8 cellular contexts compared by ENCODE assay signal in genomic region chr14:65101631-65102440, GRCh38. TPM values are rescaled to one million over a fixed set of nuclear protein-coding genes. Genes with fewer than 3 reads are reported as not detected.
DNase-seq lines count a peak whose midpoint lies in the region; ATAC-seq and TF ChIP-seq lines count a peak whose summit lies in the region.

No MANE protein-coding gene starts in this region.

- H3K4me1 ChIP-seq in HUES64 (ENCODE audit: insufficient read depth, low read length) (peaks cover 8% of the 10 kb centered on the region; the same call in 1 of the 2 replicates), thymus (ENCODE audit: control insufficient read depth, insufficient read depth, low read length) (peaks cover 19% of the 10 kb centered on the region)

- peaks cover 24% of the 10 kb centered on the region for H3K4me1 Mint-ChIP-seq in neural crest cell

- TF ChIP-seq CTCF in neural crest cell (conservative IDR thresholded peaks at IDR 0.05) (no peak), GM13976 (IDR thresholded peaks at IDR 0.05; ENCODE audit: borderline replicate concordance, control extremely low read depth, extremely low read depth, insufficient read depth, missing control alignments) (no peak)

- H3K27ac ChIP-seq in HUES64 (ENCODE audit: low read depth, low read length) (peak overlapping the region; percentile 75; the same call in 1 of the 2 replicates), thymus (ENCODE audit: low read depth) (peak overlapping the region; percentile 100)

- peak overlapping the region; percentile 93 for H3K27ac Mint-ChIP-seq in neural crest cell (ENCODE audit: unreplicated experiment)

- H3K4me3 ChIP-seq in HUES64 (ENCODE audit: low read length), result peak overlapping the region; percentile 93
- peak overlapping the region; percentile 96 for H3K4me3 ChIP-seq in thymus (ENCODE audit: low read length)

- DNase-seq in activated T-cell treated with anti-CD3 and anti-CD28 coated beads for 24 hours (ENCODE audit: low read depth) (peak; percentile 19), neural crest cell (ENCODE audit: low read depth, low spot score) (peak; percentile 4), GM13976 (ENCODE audit: low spot score) (no peak)

- under 1% methylated on average over 56 of the region's 66 CpGs for WGBS in HUES64
- WGBS in thymus, result under 1% methylated on average over 66 of the region's 66 CpGs

- in situ Hi-C loops in GM13976 (cut with MboI; ENCODE audit: low sequenced_read_pairs, unreplicated experiment), result no loop called here

- peak overlapping the region; percentile 98 for H3K4me3 Mint-ChIP-seq in neural crest cell

- H3K9me3 ChIP-seq in HUES64 (ENCODE audit: insufficient read depth, low read depth, low read length), result no peaks in the 10 kb centered on the region
- H3K9me3 ChIP-seq in thymus (ENCODE audit: control insufficient read depth), result no peaks in the 10 kb centered on the region

- H3K9me3 Mint-ChIP-seq in neural crest cell, result no peaks in the 10 kb centered on the region

- H3K36me3 ChIP-seq in HUES64 (ENCODE audit: insufficient read depth, low read length), result peaks cover 30% of the 10 kb centered on the region
- peaks cover 5% of the 10 kb centered on the region for H3K36me3 ChIP-seq in thymus (ENCODE audit: control insufficient read depth, insufficient read depth)

- H3K9ac ChIP-seq in HUES64 (ENCODE audit: low read depth, low read length), result peak overlapping the region; percentile 71

- H3K27me3 Mint-ChIP-seq in neural crest cell (ENCODE audit: low read depth), result no peaks in the 10 kb centered on the region

- H3K27me3 ChIP-seq in HUES64 (ENCODE audit: insufficient read depth, low read length) (peaks cover 9% of the 10 kb centered on the region), thymus (ENCODE audit: control insufficient read depth, insufficient read depth) (no peaks in the 10 kb centered on the region)

- peaks cover 6% of the 10 kb centered on the region for H3K36me3 Mint-ChIP-seq in neural crest cell (ENCODE audit: low read depth)

- peak; percentile 9 for ATAC-seq in GM18907 (IDR thresholded peaks at IDR 0.05; ENCODE audit: unreplicated experiment)
- peak; percentile 9 for ATAC-seq in esophagus mucosa
- no peak for ATAC-seq in HG03378 (IDR thresholded peaks at IDR 0.05; ENCODE audit: unreplicated experiment)

RNA-seq across cellular contexts. Expression of gene MAX, which starts 0.5 kb away (rescaled TPM):
- polyA plus RNA-seq in HUES64 (2013, experiment 1 of 2), result 26.9 TPM
- polyA plus RNA-seq in HUES64 (2013, experiment 2 of 2), result 24.8 TPM
- total RNA-seq in esophagus mucosa, result 90.8 TPM
- 64.2 and 69.3 TPM in 2 replicates for total RNA-seq in neural crest cell
- polyA plus RNA-seq in thymus, result 104 TPM
